30 cellular contexts compared by ENCODE assay signal in genomic region chr9:134837529-134837928, GRCh38. TPM values are rescaled to one million over a fixed set of nuclear protein-coding genes. Genes with fewer than 3 reads are reported as not detected.
"Had no signal": no experiment of that assay in that cellular context is flagged by ENCODE, and none has a peak within 500 bp of the region (broad histone marks: within the 10 kb centered on the region; RNA-seq: fewer than 3 reads in every experiment).

No MANE protein-coding gene starts in this region.

- H3K9ac ChIP-seq: neural progenitor cell had no signal

- H3K27ac ChIP-seq: body of pancreas, cardiac muscle cell, hepatocyte, left ventricle myocardium inferior, neural progenitor cell, ovary, prostate gland, skin epidermis, tibial artery had no signal

- H3K9me3 ChIP-seq: body of pancreas, left ventricle myocardium inferior, ovary, prostate gland, tibial artery had no signal

- DNase-seq: activated CD4-positive, alpha-beta T cell treated with anti-CD3 and anti-CD28 coated beads for 4 hours; activated CD4-positive, alpha-beta T cell treated with anti-CD3 and anti-CD28 coated beads, Interleukin-2, amount 50 U/mL, for 48 hours; activated CD4-positive, CD25-positive, alpha-beta regulatory T cell; activated CD8-positive, alpha-beta memory T cell treated with anti-CD3 and anti-CD28 coated beads, Interleukin-2, amount 50 U/mL, for 48 hours; activated naive CD4-positive, alpha-beta T cell treated with anti-CD3 and anti-CD28 coated beads for 36 hours; activated T-cell treated with anti-CD3 and anti-CD28 coated beads, Interleukin-2, amount 50 U/mL, for 4 hours; amygdala; body of pancreas; effector CD8-positive, alpha-beta T cell; glutamatergic neuron; left ventricle myocardium inferior; naive thymus-derived CD4-positive, alpha-beta T cell; ovary; stimulated activated CD4-positive, alpha-beta T cell treated with anti-CD3 and anti-CD28 coated beads, Interleukin-2, amount 100 ng/mL, for 24 hours; stimulated activated naive CD8-positive, alpha-beta T cell treated with anti-CD3 and anti-CD28 coated beads, Interleukin-15, amount 100 ng/mL, for 72 hours; T1000; tibial artery had no signal

- ATAC-seq: activated T-cell treated with anti-CD3 and anti-CD28 coated beads, Interleukin-2, amount 50 U/mL, for 4 hours; body of pancreas; esophagus mucosa; naive thymus-derived CD4-positive, alpha-beta T cell; stimulated activated effector memory CD8-positive, alpha-beta T cell treated with anti-CD3 and anti-CD28 coated beads, Interleukin-12 subunit alpha, Interleukin-12 subunit beta, amount 100 ng/mL, for 72 hours; stimulated activated naive CD8-positive, alpha-beta T cell treated with anti-CD3 and anti-CD28 coated beads, Interleukin-15, amount 100 ng/mL, for 72 hours had no signal

- H3K79me2 ChIP-seq: hepatocyte had no signal

- H3K27me3 ChIP-seq: body of pancreas, cardiac muscle cell, hepatocyte, neural progenitor cell, ovary, tibial artery had no signal

- H3K36me3 ChIP-seq: cardiac muscle cell, neural progenitor cell, ovary, prostate gland had no signal

- H2AFZ ChIP-seq: hepatocyte, neural progenitor cell had no signal

- H3K4me1 ChIP-seq: body of pancreas, neural progenitor cell, prostate gland, tibial artery had no signal

- H3K4me2 ChIP-seq: hepatocyte, neural progenitor cell had no signal

- H3K4me3 ChIP-seq: body of pancreas, cardiac muscle cell, hepatocyte, left ventricle myocardium inferior, neural progenitor cell, ovary, prostate gland, skin epidermis, tibial artery had no signal

RNA-seq across cellular contexts. Expression of gene FCN2, which starts 43.1 kb away (rescaled TPM):
- total RNA-seq: activated CD8-positive, alpha-beta memory T cell treated with anti-CD3 and anti-CD28 coated beads for 36 hours; activated naive CD4-positive, alpha-beta T cell treated with anti-CD3 and anti-CD28 coated beads for 36 hours; activated T-cell treated with anti-CD3 and anti-CD28 coated beads, Interleukin-2, amount 50 U/mL, for 4 hours; activated T-helper 2 cell treated with anti-CD3 and anti-CD28 coated beads, Interferon-gamma antibody, Interleukin-2, Interleukin-4, amounts not matched to agents 10 μg/mL and 5 μg/mL and 100 μg/mL, durations not matched to agents 14 hours and 24 hours and 36 hours; body of pancreas; cardiac muscle cell; cerebellum; frontal cortex; hepatocyte; left ventricle myocardium inferior; lung microvascular endothelial cell; naive thymus-derived CD4-positive, alpha-beta T cell; T-helper 1 cell treated with Interleukin-12 subunit alpha and Interleukin-12 subunit beta and Interleukin-4 antibody, amounts not matched to agents 30 ng/mL and 1 ng/mL, for 36 hours had no signal
- polyA plus RNA-seq: cardiac muscle cell; hepatocyte; naive thymus-derived CD4-positive, alpha-beta T cell had no signal
